In genomic region chr7:93663561-93664299, GRCh38 we compare ENCODE assay signal across 1 cellular context.
TF ChIP-seq lines count a peak whose summit lies in the region.

No MANE protein-coding gene starts in this region.

TF ChIP-seq in H1, 55 proteins besides CTCF, POLR2A, EP300 and RAD21 (continued from another document):
- no peak for TF ChIP-seq KDM4A (IDR thresholded peaks at IDR 0.05; ENCODE audit: low read depth, low read length, severe bottlenecking)
- TF ChIP-seq RXRA (IDR thresholded peaks at IDR 0.05; ENCODE audit: insufficient read depth, low read depth, low read length), result no peak
- no peak for TF ChIP-seq MAFK (IDR thresholded peaks at IDR 0.05; ENCODE audit: low read depth, low read length)
